1 cellular context compared by ENCODE assay signal in the genomic region with DNA sequence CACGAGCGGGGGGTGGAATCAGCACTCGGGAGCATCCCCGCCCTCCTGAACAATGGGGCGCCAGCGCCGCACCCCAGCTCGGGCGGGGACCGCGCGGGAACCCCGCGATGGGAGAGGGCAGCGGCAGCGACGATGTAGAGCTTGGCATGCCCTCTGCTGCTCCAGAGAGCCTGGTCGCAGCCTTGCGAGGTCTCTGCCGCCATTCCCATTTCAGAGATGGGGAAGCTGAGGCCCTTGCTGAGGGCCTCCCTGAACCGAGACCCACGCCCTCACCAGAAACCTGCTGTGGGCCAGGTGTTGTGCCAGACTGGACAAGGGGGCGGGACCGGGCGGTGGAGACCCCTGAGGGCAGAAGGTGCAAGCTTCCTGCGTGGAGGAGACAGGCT.
A peak's percentile ranks its signal among the peaks of the same experiment; 100 is the strongest.
TF ChIP-seq lines count a peak whose summit lies in the region.

No MANE protein-coding gene starts in this region.

TF ChIP-seq in HepG2, 621 proteins besides CTCF, POLR2A, EP300 and RAD21 (continued from another document and continues in another):
- TF ChIP-seq, protein P1, sequence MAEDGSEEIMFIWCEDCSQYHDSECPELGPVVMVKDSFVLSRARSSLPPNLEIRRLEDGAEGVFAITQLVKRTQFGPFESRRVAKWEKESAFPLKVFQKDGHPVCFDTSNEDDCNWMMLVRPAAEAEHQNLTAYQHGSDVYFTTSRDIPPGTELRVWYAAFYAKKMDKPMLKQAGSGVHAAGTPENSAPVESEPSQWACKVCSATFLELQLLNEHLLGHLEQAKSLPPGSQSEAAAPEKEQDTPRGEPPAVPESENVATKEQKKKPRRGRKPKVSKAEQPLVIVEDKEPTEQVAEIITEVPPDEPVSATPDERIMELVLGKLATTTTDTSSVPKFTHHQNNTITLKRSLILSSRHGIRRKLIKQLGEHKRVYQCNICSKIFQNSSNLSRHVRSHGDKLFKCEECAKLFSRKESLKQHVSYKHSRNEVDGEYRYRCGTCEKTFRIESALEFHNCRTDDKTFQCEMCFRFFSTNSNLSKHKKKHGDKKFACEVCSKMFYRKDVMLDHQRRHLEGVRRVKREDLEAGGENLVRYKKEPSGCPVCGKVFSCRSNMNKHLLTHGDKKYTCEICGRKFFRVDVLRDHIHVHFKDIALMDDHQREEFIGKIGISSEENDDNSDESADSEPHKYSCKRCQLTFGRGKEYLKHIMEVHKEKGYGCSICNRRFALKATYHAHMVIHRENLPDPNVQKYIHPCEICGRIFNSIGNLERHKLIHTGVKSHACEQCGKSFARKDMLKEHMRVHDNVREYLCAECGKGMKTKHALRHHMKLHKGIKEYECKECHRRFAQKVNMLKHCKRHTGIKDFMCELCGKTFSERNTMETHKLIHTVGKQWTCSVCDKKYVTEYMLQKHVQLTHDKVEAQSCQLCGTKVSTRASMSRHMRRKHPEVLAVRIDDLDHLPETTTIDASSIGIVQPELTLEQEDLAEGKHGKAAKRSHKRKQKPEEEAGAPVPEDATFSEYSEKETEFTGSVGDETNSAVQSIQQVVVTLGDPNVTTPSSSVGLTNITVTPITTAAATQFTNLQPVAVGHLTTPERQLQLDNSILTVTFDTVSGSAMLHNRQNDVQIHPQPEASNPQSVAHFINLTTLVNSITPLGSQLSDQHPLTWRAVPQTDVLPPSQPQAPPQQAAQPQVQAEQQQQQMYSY (CRISPR knock-in tag; IDR thresholded peaks at IDR 0.05): no peak
- TF ChIP-seq, protein P2, sequence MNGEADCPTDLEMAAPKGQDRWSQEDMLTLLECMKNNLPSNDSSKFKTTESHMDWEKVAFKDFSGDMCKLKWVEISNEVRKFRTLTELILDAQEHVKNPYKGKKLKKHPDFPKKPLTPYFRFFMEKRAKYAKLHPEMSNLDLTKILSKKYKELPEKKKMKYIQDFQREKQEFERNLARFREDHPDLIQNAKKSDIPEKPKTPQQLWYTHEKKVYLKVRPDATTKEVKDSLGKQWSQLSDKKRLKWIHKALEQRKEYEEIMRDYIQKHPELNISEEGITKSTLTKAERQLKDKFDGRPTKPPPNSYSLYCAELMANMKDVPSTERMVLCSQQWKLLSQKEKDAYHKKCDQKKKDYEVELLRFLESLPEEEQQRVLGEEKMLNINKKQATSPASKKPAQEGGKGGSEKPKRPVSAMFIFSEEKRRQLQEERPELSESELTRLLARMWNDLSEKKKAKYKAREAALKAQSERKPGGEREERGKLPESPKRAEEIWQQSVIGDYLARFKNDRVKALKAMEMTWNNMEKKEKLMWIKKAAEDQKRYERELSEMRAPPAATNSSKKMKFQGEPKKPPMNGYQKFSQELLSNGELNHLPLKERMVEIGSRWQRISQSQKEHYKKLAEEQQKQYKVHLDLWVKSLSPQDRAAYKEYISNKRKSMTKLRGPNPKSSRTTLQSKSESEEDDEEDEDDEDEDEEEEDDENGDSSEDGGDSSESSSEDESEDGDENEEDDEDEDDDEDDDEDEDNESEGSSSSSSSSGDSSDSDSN (CRISPR knock-in tag; IDR thresholded peaks at IDR 0.05): peak; percentile 33
- TF ChIP-seq ZFP82 (CRISPR knock-in tag; IDR thresholded peaks at IDR 0.05; ENCODE audit: borderline replicate concordance) (no peak), GFI1 (CRISPR knock-in tag; IDR thresholded peaks at IDR 0.05; ENCODE audit: borderline replicate concordance) (0 out of 2 replicates have a peak, but pooled peaks have one; percentile 19), NFRKB (IDR thresholded peaks at IDR 0.05) (no peak), SMAD9 (CRISPR knock-in tag; IDR thresholded peaks at IDR 0.05) (no peak), KLF16 (CRISPR knock-in tag; IDR thresholded peaks at IDR 0.05) (peak in 1 of 2 experiments; percentile 4; a peak in 1 of 4 replicates), HDAC2 (CRISPR knock-in tag; IDR thresholded peaks at IDR 0.05) (peak; percentile 66), SOX6 (IDR thresholded peaks at IDR 0.05) (no peak), SOX6 (CRISPR knock-in tag; IDR thresholded peaks at IDR 0.05) (peak; percentile 11; the same call in 1 of the 2 replicates), GABPB1 (CRISPR knock-in tag; IDR thresholded peaks at IDR 0.05) (no peak), ADNP (CRISPR knock-in tag; IDR thresholded peaks at IDR 0.05) (peak; percentile 98), ZNF788 (CRISPR knock-in tag; IDR thresholded peaks at IDR 0.05; ENCODE audit: borderline replicate concordance) (peak; percentile 2; the same call in 1 of the 2 replicates), ERF (CRISPR knock-in tag; IDR thresholded peaks at IDR 0.05) (0 out of 2 replicates have a peak, but pooled peaks have one; percentile 8), ZFYVE20 (CRISPR knock-in tag; IDR thresholded peaks at IDR 0.05; ENCODE audit: borderline replicate concordance, low read depth) (0 out of 2 replicates have a peak, but pooled peaks have one; percentile 11), HOXD1 (CRISPR knock-in tag; IDR thresholded peaks at IDR 0.05) (no peak), RXRA (CRISPR knock-in tag; IDR thresholded peaks at IDR 0.05) (peak; percentile 58; the same call in 1 of the 2 replicates), PHF20 (CRISPR knock-in tag; IDR thresholded peaks at IDR 0.05) (0 out of 2 replicates have a peak, but pooled peaks have one; percentile 0), CHD4 (IDR thresholded peaks at IDR 0.05; ENCODE audit: borderline replicate concordance, low read length) (peak; percentile 96), ZNF292 (CRISPR knock-in tag; IDR thresholded peaks at IDR 0.05; ENCODE audit: borderline replicate concordance, low read depth) (0 out of 2 replicates have a peak, but pooled peaks have one; percentile 6), ZNF430 (CRISPR knock-in tag; IDR thresholded peaks at IDR 0.05) (peak; percentile 19; the same call in 1 of the 2 replicates), KMT2B (CRISPR knock-in tag; IDR thresholded peaks at IDR 0.05) (peak; percentile 2; the same call in 1 of the 2 replicates), PRMT3 (CRISPR knock-in tag; IDR thresholded peaks at IDR 0.05; ENCODE audit: borderline replicate concordance, low read depth) (no peak), KDM3A (CRISPR knock-in tag; IDR thresholded peaks at IDR 0.05; ENCODE audit: low read depth) (0 out of 2 replicates have a peak, but pooled peaks have one; percentile 14), MIER3 (CRISPR knock-in tag; IDR thresholded peaks at IDR 0.05; ENCODE audit: borderline replicate concordance) (no peak), PCBP1 (IDR thresholded peaks at IDR 0.05; ENCODE audit: borderline replicate concordance, low read depth, low read length) (0 out of 2 replicates have a peak, but pooled peaks have one; percentile 54), ZNF564 (CRISPR knock-in tag; IDR thresholded peaks at IDR 0.05) (peak; percentile 29; the same call in 1 of the 2 replicates), NFYB (CRISPR knock-in tag; IDR thresholded peaks at IDR 0.05) (no peak), ZNF768 (CRISPR knock-in tag; IDR thresholded peaks at IDR 0.05) (peak; percentile 59; the same call in 1 of the 2 replicates), ZNF317 (CRISPR knock-in tag; IDR thresholded peaks at IDR 0.05) (0 out of 2 replicates have a peak, but pooled peaks have one; percentile 14), RBAK (CRISPR knock-in tag; IDR thresholded peaks at IDR 0.05) (no peak), ZMYM3 (CRISPR knock-in tag; IDR thresholded peaks at IDR 0.05) (peak; percentile 100)
- TF ChIP-seq, protein P3, sequence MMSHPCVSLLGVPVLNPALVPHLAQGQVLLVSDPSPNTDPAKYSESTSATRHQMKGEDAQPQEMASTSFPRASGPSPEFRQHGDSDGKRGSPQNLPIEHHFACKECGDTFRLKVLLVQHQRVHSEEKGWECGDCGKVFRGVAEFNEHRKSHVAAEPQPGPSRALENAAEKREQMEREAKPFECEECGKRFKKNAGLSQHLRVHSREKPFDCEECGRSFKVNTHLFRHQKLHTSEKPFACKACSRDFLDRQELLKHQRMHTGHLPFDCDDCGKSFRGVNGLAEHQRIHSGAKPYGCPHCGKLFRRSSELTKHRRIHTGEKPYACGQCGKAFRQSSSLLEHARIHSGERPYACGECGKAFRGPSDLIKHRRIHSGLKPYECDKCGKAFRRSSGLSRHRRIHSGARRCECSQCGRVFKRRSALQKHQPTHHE (CRISPR knock-in tag; IDR thresholded peaks at IDR 0.05; ENCODE audit: borderline replicate concordance): no peak
- TF ChIP-seq, protein P4, sequence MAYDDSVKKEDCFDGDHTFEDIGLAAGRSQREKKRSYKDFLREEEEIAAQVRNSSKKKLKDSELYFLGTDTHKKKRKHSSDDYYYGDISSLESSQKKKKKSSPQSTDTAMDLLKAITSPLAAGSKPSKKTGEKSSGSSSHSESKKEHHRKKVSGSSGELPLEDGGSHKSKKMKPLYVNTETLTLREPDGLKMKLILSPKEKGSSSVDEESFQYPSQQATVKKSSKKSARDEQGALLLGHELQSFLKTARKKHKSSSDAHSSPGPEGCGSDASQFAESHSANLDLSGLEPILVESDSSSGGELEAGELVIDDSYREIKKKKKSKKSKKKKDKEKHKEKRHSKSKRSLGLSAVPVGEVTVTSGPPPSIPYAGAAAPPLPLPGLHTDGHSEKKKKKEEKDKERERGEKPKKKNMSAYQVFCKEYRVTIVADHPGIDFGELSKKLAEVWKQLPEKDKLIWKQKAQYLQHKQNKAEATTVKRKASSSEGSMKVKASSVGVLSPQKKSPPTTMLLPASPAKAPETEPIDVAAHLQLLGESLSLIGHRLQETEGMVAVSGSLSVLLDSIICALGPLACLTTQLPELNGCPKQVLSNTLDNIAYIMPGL (CRISPR knock-in tag; IDR thresholded peaks at IDR 0.05; ENCODE audit: borderline replicate concordance in 1 of 2, low read depth in 1 of 2): 0 out of 4 replicates have a peak, but pooled peaks of 1 of the 2 experiments have one; percentile 9
- TF ChIP-seq, protein P5, sequence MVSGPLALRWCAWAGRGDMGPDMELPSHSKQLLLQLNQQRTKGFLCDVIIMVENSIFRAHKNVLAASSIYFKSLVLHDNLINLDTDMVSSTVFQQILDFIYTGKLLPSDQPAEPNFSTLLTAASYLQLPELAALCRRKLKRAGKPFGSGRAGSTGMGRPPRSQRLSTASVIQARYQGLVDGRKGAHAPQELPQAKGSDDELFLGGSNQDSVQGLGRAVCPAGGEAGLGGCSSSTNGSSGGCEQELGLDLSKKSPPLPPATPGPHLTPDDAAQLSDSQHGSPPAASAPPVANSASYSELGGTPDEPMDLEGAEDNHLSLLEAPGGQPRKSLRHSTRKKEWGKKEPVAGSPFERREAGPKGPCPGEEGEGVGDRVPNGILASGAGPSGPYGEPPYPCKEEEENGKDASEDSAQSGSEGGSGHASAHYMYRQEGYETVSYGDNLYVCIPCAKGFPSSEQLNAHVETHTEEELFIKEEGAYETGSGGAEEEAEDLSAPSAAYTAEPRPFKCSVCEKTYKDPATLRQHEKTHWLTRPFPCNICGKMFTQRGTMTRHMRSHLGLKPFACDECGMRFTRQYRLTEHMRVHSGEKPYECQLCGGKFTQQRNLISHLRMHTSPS (CRISPR knock-in tag; IDR thresholded peaks at IDR 0.05; ENCODE audit: low read depth): 0 out of 2 replicates have a peak, but pooled peaks have one; percentile 3
- TF ChIP-seq, protein P6, sequence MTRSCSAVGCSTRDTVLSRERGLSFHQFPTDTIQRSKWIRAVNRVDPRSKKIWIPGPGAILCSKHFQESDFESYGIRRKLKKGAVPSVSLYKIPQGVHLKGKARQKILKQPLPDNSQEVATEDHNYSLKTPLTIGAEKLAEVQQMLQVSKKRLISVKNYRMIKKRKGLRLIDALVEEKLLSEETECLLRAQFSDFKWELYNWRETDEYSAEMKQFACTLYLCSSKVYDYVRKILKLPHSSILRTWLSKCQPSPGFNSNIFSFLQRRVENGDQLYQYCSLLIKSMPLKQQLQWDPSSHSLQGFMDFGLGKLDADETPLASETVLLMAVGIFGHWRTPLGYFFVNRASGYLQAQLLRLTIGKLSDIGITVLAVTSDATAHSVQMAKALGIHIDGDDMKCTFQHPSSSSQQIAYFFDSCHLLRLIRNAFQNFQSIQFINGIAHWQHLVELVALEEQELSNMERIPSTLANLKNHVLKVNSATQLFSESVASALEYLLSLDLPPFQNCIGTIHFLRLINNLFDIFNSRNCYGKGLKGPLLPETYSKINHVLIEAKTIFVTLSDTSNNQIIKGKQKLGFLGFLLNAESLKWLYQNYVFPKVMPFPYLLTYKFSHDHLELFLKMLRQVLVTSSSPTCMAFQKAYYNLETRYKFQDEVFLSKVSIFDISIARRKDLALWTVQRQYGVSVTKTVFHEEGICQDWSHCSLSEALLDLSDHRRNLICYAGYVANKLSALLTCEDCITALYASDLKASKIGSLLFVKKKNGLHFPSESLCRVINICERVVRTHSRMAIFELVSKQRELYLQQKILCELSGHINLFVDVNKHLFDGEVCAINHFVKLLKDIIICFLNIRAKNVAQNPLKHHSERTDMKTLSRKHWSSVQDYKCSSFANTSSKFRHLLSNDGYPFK (CRISPR knock-in tag; IDR thresholded peaks at IDR 0.05; ENCODE audit: borderline replicate concordance): peak; percentile 63; the same call in 1 of the 2 replicates
- TF ChIP-seq, protein P7, sequence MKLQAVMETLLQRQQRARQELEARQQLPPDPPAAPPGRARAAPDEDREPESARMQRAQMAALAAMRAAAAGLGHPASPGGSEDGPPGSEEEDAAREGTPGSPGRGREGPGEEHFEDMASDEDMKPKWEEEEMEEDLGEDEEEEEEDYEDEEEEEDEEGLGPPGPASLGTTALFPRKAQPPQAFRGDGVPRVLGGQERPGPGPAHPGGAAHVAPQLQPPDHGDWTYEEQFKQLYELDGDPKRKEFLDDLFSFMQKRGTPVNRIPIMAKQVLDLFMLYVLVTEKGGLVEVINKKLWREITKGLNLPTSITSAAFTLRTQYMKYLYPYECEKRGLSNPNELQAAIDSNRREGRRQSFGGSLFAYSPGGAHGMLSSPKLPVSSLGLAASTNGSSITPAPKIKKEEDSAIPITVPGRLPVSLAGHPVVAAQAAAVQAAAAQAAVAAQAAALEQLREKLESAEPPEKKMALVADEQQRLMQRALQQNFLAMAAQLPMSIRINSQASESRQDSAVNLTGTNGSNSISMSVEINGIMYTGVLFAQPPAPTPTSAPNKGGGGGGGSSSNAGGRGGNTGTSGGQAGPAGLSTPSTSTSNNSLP (IDR thresholded peaks at IDR 0.05; ENCODE audit: low read depth, low read length): no peak
- TF ChIP-seq, protein P8, sequence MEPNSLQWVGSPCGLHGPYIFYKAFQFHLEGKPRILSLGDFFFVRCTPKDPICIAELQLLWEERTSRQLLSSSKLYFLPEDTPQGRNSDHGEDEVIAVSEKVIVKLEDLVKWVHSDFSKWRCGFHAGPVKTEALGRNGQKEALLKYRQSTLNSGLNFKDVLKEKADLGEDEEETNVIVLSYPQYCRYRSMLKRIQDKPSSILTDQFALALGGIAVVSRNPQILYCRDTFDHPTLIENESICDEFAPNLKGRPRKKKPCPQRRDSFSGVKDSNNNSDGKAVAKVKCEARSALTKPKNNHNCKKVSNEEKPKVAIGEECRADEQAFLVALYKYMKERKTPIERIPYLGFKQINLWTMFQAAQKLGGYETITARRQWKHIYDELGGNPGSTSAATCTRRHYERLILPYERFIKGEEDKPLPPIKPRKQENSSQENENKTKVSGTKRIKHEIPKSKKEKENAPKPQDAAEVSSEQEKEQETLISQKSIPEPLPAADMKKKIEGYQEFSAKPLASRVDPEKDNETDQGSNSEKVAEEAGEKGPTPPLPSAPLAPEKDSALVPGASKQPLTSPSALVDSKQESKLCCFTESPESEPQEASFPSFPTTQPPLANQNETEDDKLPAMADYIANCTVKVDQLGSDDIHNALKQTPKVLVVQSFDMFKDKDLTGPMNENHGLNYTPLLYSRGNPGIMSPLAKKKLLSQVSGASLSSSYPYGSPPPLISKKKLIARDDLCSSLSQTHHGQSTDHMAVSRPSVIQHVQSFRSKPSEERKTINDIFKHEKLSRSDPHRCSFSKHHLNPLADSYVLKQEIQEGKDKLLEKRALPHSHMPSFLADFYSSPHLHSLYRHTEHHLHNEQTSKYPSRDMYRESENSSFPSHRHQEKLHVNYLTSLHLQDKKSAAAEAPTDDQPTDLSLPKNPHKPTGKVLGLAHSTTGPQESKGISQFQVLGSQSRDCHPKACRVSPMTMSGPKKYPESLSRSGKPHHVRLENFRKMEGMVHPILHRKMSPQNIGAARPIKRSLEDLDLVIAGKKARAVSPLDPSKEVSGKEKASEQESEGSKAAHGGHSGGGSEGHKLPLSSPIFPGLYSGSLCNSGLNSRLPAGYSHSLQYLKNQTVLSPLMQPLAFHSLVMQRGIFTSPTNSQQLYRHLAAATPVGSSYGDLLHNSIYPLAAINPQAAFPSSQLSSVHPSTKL (CRISPR knock-in tag; IDR thresholded peaks at IDR 0.05): 0 out of 2 replicates have a peak, but pooled peaks have one; percentile 2
